Comparison of ENCODE assay signal across 26 cellular contexts in the genomic region with DNA sequence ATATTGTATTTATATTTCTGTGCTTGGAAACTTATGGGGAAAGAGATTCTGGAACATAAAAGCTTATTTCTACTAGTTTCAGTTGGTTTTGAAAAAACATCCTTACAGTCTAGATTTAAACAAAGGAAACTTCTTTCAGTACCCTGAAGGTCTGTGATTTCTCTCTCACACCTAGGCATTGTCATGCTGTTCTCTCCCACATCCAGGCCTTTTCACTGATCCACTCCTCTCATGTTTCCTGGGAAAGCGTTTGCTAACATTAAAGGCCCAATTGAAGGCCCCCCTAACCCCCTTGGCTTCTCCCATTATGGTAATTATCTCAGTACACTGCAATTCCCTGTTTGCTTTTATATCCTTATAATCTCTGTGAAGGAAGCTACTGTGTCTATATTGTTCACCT. TPM values are rescaled to one million over a fixed set of nuclear protein-coding genes. Genes with fewer than 3 reads are reported as not detected.
"Had no signal": no experiment of that assay in that cellular context is flagged by ENCODE, and none has a peak within 500 bp of the region (broad histone marks: within the 10 kb centered on the region; RNA-seq: fewer than 3 reads in every experiment).

No MANE protein-coding gene starts in this region.

- ATAC-seq: activated T-helper 17 cell treated with anti-CD3 and anti-CD28 coated beads, Interleukin-2, amount 50 U/mL, for 72 hours; T-helper 17 cell had no signal

- DNase-seq: activated CD4-positive, alpha-beta memory T cell treated with anti-CD3 and anti-CD28 coated beads for 36 hours; activated CD4-positive, alpha-beta T cell treated with anti-CD3 and anti-CD28 coated beads, Interleukin-2, amount 10 ng/mL, durations not matched to agents 7 days and 5 days; activated CD4-positive, CD25-positive, alpha-beta regulatory T cell; activated CD8-positive, alpha-beta memory T cell treated with anti-CD3 and anti-CD28 coated beads for 24 hours; activated gamma-delta T cell; activated naive CD4-positive, alpha-beta T cell treated with anti-CD3 and anti-CD28 coated beads for 36 hours; activated T-cell treated with anti-CD3 and anti-CD28 coated beads for 4 hours; activated T-cell treated with anti-CD3 and anti-CD28 coated beads, Interleukin-2, amount 50 U/mL, for 48 hours; amygdala; cerebellar nuclear complex; Kasumi-1; KBM-7; NCI-H1105 treated with DMSO at 0.1 percent for 48 hours; NCI-H1436 treated with DMSO at 0.1 percent for 48 hours; NCI-H187; NCI-H2081; NCI-H2171; NCI-H2227 treated with DMSO at 0.1 percent for 48 hours; NCI-H526; NCI-H82; NK-92 treated with Interleukin-12 subunit alpha and Interleukin-12 subunit beta, amount 100 ng/mL, for 24 hours; SIG-M5; T-helper 17 cell; T-helper 9 cell had no signal

RNA-seq across cellular contexts. Expression of gene PCDHGA3, which starts 0.9 kb away (rescaled TPM):
- total RNA-seq: activated CD4-positive, alpha-beta memory T cell treated with anti-CD3 and anti-CD28 coated beads for 36 hours; activated CD4-positive, alpha-beta T cell treated with anti-CD3 and anti-CD28 coated beads, Interleukin-2, amount 10 ng/mL, durations not matched to agents 7 days and 5 days; activated naive CD4-positive, alpha-beta T cell treated with anti-CD3 and anti-CD28 coated beads for 36 hours; NCI-H460 had no signal

RNA-seq across cellular contexts. Expression of gene PCDHGA2, which starts 4.2 kb away (rescaled TPM):
- total RNA-seq: activated CD4-positive, alpha-beta memory T cell treated with anti-CD3 and anti-CD28 coated beads for 36 hours; activated CD4-positive, alpha-beta T cell treated with anti-CD3 and anti-CD28 coated beads, Interleukin-2, amount 10 ng/mL, durations not matched to agents 7 days and 5 days; activated naive CD4-positive, alpha-beta T cell treated with anti-CD3 and anti-CD28 coated beads for 36 hours; activated T-helper 17 cell treated with anti-CD3 and anti-CD28 coated beads, Interleukin-2, amount 50 U/mL, for 72 hours; T-helper 17 cell had no signal

RNA-seq across cellular contexts. Expression of gene PCDHGB1, which starts 7.1 kb away (rescaled TPM):
- total RNA-seq: activated CD4-positive, alpha-beta memory T cell treated with anti-CD3 and anti-CD28 coated beads for 36 hours; activated CD4-positive, alpha-beta T cell treated with anti-CD3 and anti-CD28 coated beads, Interleukin-2, amount 10 ng/mL, durations not matched to agents 7 days and 5 days; activated naive CD4-positive, alpha-beta T cell treated with anti-CD3 and anti-CD28 coated beads for 36 hours; activated T-helper 17 cell treated with anti-CD3 and anti-CD28 coated beads, Interleukin-2, amount 50 U/mL, for 72 hours had no signal

RNA-seq across cellular contexts. Expression of gene PCDHGA4, which starts 12.0 kb away (rescaled TPM):
- total RNA-seq: activated CD4-positive, alpha-beta T cell treated with anti-CD3 and anti-CD28 coated beads, Interleukin-2, amount 10 ng/mL, durations not matched to agents 7 days and 5 days; activated naive CD4-positive, alpha-beta T cell treated with anti-CD3 and anti-CD28 coated beads for 36 hours had no signal

RNA-seq across cellular contexts. Expression of gene PCDHGA1, which starts 12.5 kb away (rescaled TPM):
- total RNA-seq: activated CD4-positive, alpha-beta memory T cell treated with anti-CD3 and anti-CD28 coated beads for 36 hours; activated naive CD4-positive, alpha-beta T cell treated with anti-CD3 and anti-CD28 coated beads for 36 hours; T-helper 17 cell had no signal
